In the genomic region with DNA sequence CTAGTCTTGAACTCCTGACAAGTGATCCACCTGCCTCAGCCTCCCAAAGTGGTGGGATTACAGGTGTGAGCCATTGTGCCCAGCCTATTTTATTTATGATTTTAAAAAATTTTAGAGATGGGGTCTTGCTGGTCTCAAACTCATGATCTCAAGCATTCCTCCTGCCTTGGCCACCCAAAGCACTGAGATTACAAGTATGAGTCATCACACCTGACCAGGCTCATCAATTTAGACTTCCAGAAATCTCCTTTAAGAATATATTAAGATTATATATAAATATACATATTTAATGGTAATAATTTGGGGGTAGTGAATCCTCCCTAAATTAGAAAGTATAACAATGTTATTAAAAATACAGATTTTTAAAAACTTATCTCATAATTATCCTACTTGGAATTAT, we compare ENCODE assay signal across 1 cellular context.
TF ChIP-seq lines count a peak whose summit lies in the region.

No MANE protein-coding gene starts in this region.

TF ChIP-seq in IMR-90, 13 proteins besides CTCF, POLR2A, EP300 and RAD21:
- TF ChIP-seq RFX5 (IDR thresholded peaks at IDR 0.05; ENCODE audit: low read depth, low read length): no peak
- TF ChIP-seq FOS (IDR thresholded peaks at IDR 0.05; ENCODE audit: low read depth, low read length): peak; percentile 23; the same call in 1 of the 2 replicates
- TF ChIP-seq, protein P1, sequence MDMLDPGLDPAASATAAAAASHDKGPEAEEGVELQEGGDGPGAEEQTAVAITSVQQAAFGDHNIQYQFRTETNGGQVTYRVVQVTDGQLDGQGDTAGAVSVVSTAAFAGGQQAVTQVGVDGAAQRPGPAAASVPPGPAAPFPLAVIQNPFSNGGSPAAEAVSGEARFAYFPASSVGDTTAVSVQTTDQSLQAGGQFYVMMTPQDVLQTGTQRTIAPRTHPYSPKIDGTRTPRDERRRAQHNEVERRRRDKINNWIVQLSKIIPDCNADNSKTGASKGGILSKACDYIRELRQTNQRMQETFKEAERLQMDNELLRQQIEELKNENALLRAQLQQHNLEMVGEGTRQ (IDR thresholded peaks at IDR 0.05; ENCODE audit: low read depth, low read length): no peak
- no peak for TF ChIP-seq CHD1 (IDR thresholded peaks at IDR 0.05; ENCODE audit: low read depth, low read length)
- no peak for TF ChIP-seq BHLHE40 (IDR thresholded peaks at IDR 0.05; ENCODE audit: low read depth, low read length)
